ENCODE assay signal across 18 cellular contexts in the genomic region with DNA sequence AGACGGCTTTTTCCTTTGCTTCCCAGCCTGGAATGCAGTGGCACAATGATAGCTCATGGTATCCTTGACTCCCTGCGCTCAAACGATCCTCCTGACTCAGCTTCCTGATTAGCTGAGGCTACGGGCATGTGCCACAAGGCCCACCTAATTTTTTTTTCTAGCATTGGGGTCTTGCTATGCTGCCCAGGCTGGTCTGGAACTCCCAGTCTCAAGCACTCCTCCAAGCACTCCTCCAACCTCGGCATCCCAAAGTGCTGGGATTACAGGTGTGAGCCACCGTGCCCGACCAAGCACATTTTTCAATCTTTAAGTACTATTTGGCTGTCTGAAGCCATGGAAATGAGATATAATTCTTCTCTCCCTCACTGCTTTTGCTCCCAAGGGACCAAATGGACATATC. TPM values are rescaled to one million over a fixed set of nuclear protein-coding genes. Genes with fewer than 3 reads are reported as not detected.
DNase-seq lines count a peak whose midpoint lies in the region; ATAC-seq, FAIRE-seq and TF ChIP-seq lines count a peak whose summit lies in the region.
"Had no signal": no experiment of that assay in that cellular context is flagged by ENCODE, and none has a peak within 500 bp of the region (broad histone marks: within the 10 kb centered on the region; RNA-seq: fewer than 3 reads in every experiment).

No MANE protein-coding gene starts in this region.

- peaks cover 84% of the 10 kb centered on the region for H3K4me1 ChIP-seq in HepG2 (ENCODE audit: insufficient read depth, low read length)
- peaks cover 0 to 10% (median 3%) of the 10 kb centered on the region in 4 donors for H3K4me1 ChIP-seq in right lobe of liver
- H3K4me1 ChIP-seq in KMS-11 (ENCODE audit: low read depth, poor library complexity, severe bottlenecking): peaks cover 14% of the 10 kb centered on the region
- H3K4me1 ChIP-seq in K562 (replicated peaks in 1 of 2; ENCODE audit: control insufficient read depth in 2 of 2, insufficient read depth in 2 of 2, low read length in 2 of 2): peaks cover 13 to 15% of the 10 kb centered on the region in 2 experiments
- peaks cover 9 to 12% of the 10 kb centered on the region in 2 experiments for H3K4me1 ChIP-seq in trophoblast cell (ENCODE audit: control insufficient read depth in 1 of 2, insufficient read depth in 2 of 2, low read length in 2 of 2)

- H3K4me2 ChIP-seq in HepG2 (ENCODE audit: low read depth, low read length) (no peak overlapping the region), KMS-11 (peak overlapping the region; percentile 55; the same call in 1 of the 2 replicates), K562 (ENCODE audit: insufficient read depth, low read length) (no peak overlapping the region), trophoblast cell (ENCODE audit: low read length) (no peak overlapping the region)
- H3K4me2 ChIP-seq: GM23338 had no signal

- in situ Hi-C loops in HepG2 (cut with HindIII; ENCODE audit: extremely low pct_ligation_motif_present, low pct_unique_long_range_greater_than_20kb): loop anchor here (25.0 kb wide), 1 partner anchor 92 kb away; no protein-coding TSS in a partner anchor
- in situ Hi-C loops in K562 (cut with MboI): no loop called here

- no peak overlapping the region for H3K27ac ChIP-seq in HepG2 (ENCODE audit: extremely low read length, insufficient read depth, low read length)
- H3K27ac ChIP-seq in right lobe of liver: no peak overlapping the region
- no peak overlapping the region for H3K27ac ChIP-seq in KMS-11
- no peak overlapping the region for H3K27ac ChIP-seq in K562 (ENCODE audit: extremely low read depth, low read depth, low read length)
- H3K27ac ChIP-seq in trophoblast cell (ENCODE audit: low read depth, low read length): no peak overlapping the region
- H3K27ac ChIP-seq: BLaER1 had no signal

- H3K79me2 ChIP-seq in HepG2 (ENCODE audit: insufficient read depth, low read length) (no peaks in the 10 kb centered on the region), KMS-11 (ENCODE audit: insufficient read depth, low read depth) (no peaks in the 10 kb centered on the region), K562 (ENCODE audit: control insufficient read depth, insufficient read depth, low read length) (no peaks in the 10 kb centered on the region), trophoblast cell (ENCODE audit: control insufficient read depth, insufficient read depth, low read length, poor library complexity) (no peaks in the 10 kb centered on the region)

- H3K27me3 ChIP-seq in HepG2 (ENCODE audit: control insufficient read depth in 1 of 2, insufficient read depth in 2 of 2, low read length in 2 of 2) (no peaks in the 10 kb centered on the region), right lobe of liver (no peaks in the 10 kb centered on the region), KMS-11 (ENCODE audit: insufficient read depth, low read depth) (no peaks in the 10 kb centered on the region), K562 (ENCODE audit: control insufficient read depth in 2 of 2, insufficient read depth in 2 of 2, low read length in 2 of 2) (peaks cover 14 to 50% of the 10 kb centered on the region in 2 experiments; a peak in 4 of 5 replicates), trophoblast cell (ENCODE audit: insufficient read depth, low read length) (no peaks in the 10 kb centered on the region)
- H3K27me3 ChIP-seq: BLaER1 had no signal

- H4K20me1 ChIP-seq in HepG2 (ENCODE audit: insufficient read depth, low read length): no peaks in the 10 kb centered on the region
- H4K20me1 ChIP-seq in KMS-11 (ENCODE audit: insufficient read depth): no peaks in the 10 kb centered on the region
- no peaks in the 10 kb centered on the region for H4K20me1 ChIP-seq in K562 (replicated peaks; ENCODE audit: control insufficient read depth, insufficient read depth, low read length)
- H4K20me1 ChIP-seq: BLaER1 had no signal

- H3K4me3 Mint-ChIP-seq in T-cell: no peak overlapping the region

- H3K23ac ChIP-seq in trophoblast cell (ENCODE audit: low read length): no peak overlapping the region

- POLR2A ChIA-PET in HepG2 (lab: Yijun Ruan, JAX) (no interaction called here), K562 (lab: Yijun Ruan, JAX) (interaction anchor here (0.6 kb wide), 1 partner anchor 21 kb away, joined by 3 read pairs; no protein-coding TSS in a partner anchor), T-cell (lab: Charles Lee) (no interaction called here)

- no peak overlapping the region for H2BK12ac ChIP-seq in trophoblast cell (ENCODE audit: low read length)

- 82% methylated on average over 7 of the region's 7 CpGs for WGBS in HepG2 (ENCODE audit: low lambda C conversion rate)
- 76% methylated on average over 7 of the region's 7 CpGs for WGBS in right lobe of liver (ENCODE audit: insufficient coverage, low coverage, low lambda C conversion rate, missing lambda C conversion rate)
- 10% methylated on average over 7 of the region's 7 CpGs for WGBS in K562 (ENCODE audit: insufficient coverage, low coverage, missing lambda C conversion rate)
- no CpG with 5 or more reads among the region's 7 CpGs for WGBS in trophoblast cell (ENCODE audit: extremely low coverage, insufficient coverage, insufficient read length)

- no peak overlapping the region for H3K14ac ChIP-seq in trophoblast cell (ENCODE audit: low read length)

- TF ChIP-seq EP300 in HepG2 (IDR thresholded peaks at IDR 0.05; ENCODE audit: low read depth in 2 of 2, low read length in 2 of 2): no peak
- no peak for TF ChIP-seq EP300 in HepG2 (CRISPR knock-in tag; IDR thresholded peaks at IDR 0.05; ENCODE audit: borderline replicate concordance)
- no peak for TF ChIP-seq EP300 in K562 (IDR thresholded peaks at IDR 0.05; ENCODE audit: low read length)

- TF ChIP-seq RAD21 in HepG2 (CRISPR knock-in tag; IDR thresholded peaks at IDR 0.05): no peak
- no peak for TF ChIP-seq RAD21 in K562 (CRISPR knock-in tag; conservative IDR thresholded peaks at IDR 0.05 in 1 of 2, IDR thresholded peaks at IDR 0.05 in 1 of 2)

- no peak overlapping the region for H3K27ac Mint-ChIP-seq in T-cell
- H3K27ac Mint-ChIP-seq: GM23338 had no signal

- H3K18ac ChIP-seq in trophoblast cell (ENCODE audit: low read length): no peak overlapping the region

- intact Hi-C loops in HepG2 (cut with micrococcal nuclease; ENCODE audit: unreplicated experiment): no loop called here
- intact Hi-C loops in right lobe of liver (cut with DNase I): no loop called here
- intact Hi-C loops in K562 (cut with micrococcal nuclease): no loop called here

- H2AK5ac ChIP-seq in trophoblast cell (ENCODE audit: low read length): no peak overlapping the region

- no peak for ATAC-seq in HepG2
- no peak for ATAC-seq in right lobe of liver
- ATAC-seq in K562: no peak
- ATAC-seq in T-cell (replicated peaks in 1 of 4): no peak
- ATAC-seq: GM23338, HCT116 had no signal

- H3K4me3 ChIP-seq in HepG2 (replicated peaks in 1 of 3; ENCODE audit: insufficient read depth in 1 of 3, low read depth in 2 of 3, low read length in 3 of 3) (no peak overlapping the region), right lobe of liver (no peak overlapping the region), KMS-11 (IDR thresholded peaks at IDR 0.05; ENCODE audit: insufficient read depth, low read depth, low read length) (no peak overlapping the region), K562 (no peak overlapping the region), trophoblast cell (ENCODE audit: low read depth, low read length) (no peak overlapping the region)
- H3K4me3 ChIP-seq: BLaER1, GM23338 had no signal

- H3K9me3 ChIP-seq in HepG2 (ENCODE audit: low read length): no peaks in the 10 kb centered on the region
- H3K9me3 ChIP-seq in right lobe of liver: no peaks in the 10 kb centered on the region
- H3K9me3 ChIP-seq in K562 (replicated peaks; ENCODE audit: control insufficient read depth, insufficient read depth, low read depth, low read length): no peaks in the 10 kb centered on the region
- H3K9me3 ChIP-seq in trophoblast cell (ENCODE audit: insufficient read depth, low read depth, low read length): no peaks in the 10 kb centered on the region
- H3K9me3 ChIP-seq: BLaER1, Caco-2 had no signal

- no peak overlapping the region for H2BK5ac ChIP-seq in trophoblast cell (ENCODE audit: low read depth, low read length, poor library complexity)

- CTCF ChIA-PET in HepG2 (lab: Yijun Ruan, JAX; ENCODE audit: low intra/inter-chr PET ratio, low total read pairs) (no interaction called here), K562 (lab: Yijun Ruan, JAX; ENCODE audit: low intra/inter-chr PET ratio) (no interaction called here), T-cell (lab: Charles Lee) (interaction anchor here in 1 of 2 donors (0.8 to 1.0 kb wide), 2 partner anchors 31 to 890 kb away, joined by 3 read pairs; a partner anchor contains a TSS)

- H3K36me3 ChIP-seq in HepG2 (replicated peaks in 1 of 2; ENCODE audit: control insufficient read depth in 1 of 2, insufficient read depth in 2 of 2, low read length in 2 of 2) (no peaks in the 10 kb centered on the region), right lobe of liver (no peaks in the 10 kb centered on the region), KMS-11 (ENCODE audit: insufficient read depth) (no peaks in the 10 kb centered on the region), K562 (ENCODE audit: control insufficient read depth, insufficient read depth, low read length) (no peaks in the 10 kb centered on the region), trophoblast cell (ENCODE audit: control insufficient read depth in 1 of 2, insufficient read depth in 2 of 2, low read length in 2 of 2) (no peaks in the 10 kb centered on the region)
- H3K36me3 ChIP-seq: BLaER1 had no signal

- DNase-seq in HepG2 (ENCODE audit: low spot score) (no peak), right lobe of liver (no peak), K562 (ENCODE audit: extremely low read depth in 1 of 4, low spot score in 3 of 4) (no peak), trophoblast cell (peak; percentile 7 to 49), activated T-cell treated with anti-CD3 and anti-CD28 coated beads for 4 hours (no peak), T-cell (no peak)
- no peak for DNase-seq in stimulated activated CD4-positive, alpha-beta T cell treated with anti-CD3 and anti-CD28 coated beads, Interleukin-4, amount 100 ng/mL, for 24 hours
- DNase-seq: 8988T, Caco-2, H7 had no signal

- no peaks in the 10 kb centered on the region for H3K9me1 ChIP-seq in K562 (ENCODE audit: control insufficient read depth, insufficient read depth, low read length)

- H3K79me1 ChIP-seq in trophoblast cell (ENCODE audit: low read length): peaks cover 6% of the 10 kb centered on the region

- H2AFZ ChIP-seq in HepG2 (ENCODE audit: low read length): no peak overlapping the region
- peak overlapping the region; percentile 46; the same call in 1 of the 2 replicates for H2AFZ ChIP-seq in KMS-11 (ENCODE audit: low read depth)
- no peak overlapping the region for H2AFZ ChIP-seq in K562 (ENCODE audit: low read depth, low read length)
- H2AFZ ChIP-seq in trophoblast cell (ENCODE audit: insufficient read depth, low read length, poor library complexity): no peak overlapping the region

- BruUV-seq in HepG2 (replicated peaks; lab: Mats Ljungman, UMichigan) (no TSS peak), K562 (replicated peaks; lab: Mats Ljungman, UMichigan) (no TSS peak)

- no peaks in the 10 kb centered on the region for H3K36me3 Mint-ChIP-seq in T-cell

- no peak overlapping the region for H2BK120ac ChIP-seq in trophoblast cell (ENCODE audit: insufficient read depth, low read length, poor library complexity)

- FAIRE-seq in HepG2 (lab: Jason Lieb, UNC) (no peak), K562 (lab: Jason Lieb, UNC) (no peak)
- FAIRE-seq: D721Med, G401.6, GM12891 had no signal

- no peaks in the 10 kb centered on the region for H3K27me3 Mint-ChIP-seq in T-cell

- peaks cover 14 to 21% (median 17%) of the 10 kb centered on the region in 3 donors for H3K4me1 Mint-ChIP-seq in T-cell

- TF ChIP-seq CTCF in HepG2 (CRISPR knock-in tag; IDR thresholded peaks at IDR 0.05) (no peak), right lobe of liver (IDR thresholded peaks at IDR 0.05) (no peak), KMS-11 (conservative IDR thresholded peaks at IDR 0.05; ENCODE audit: low read depth, low read length) (no peak), K562 (IDR thresholded peaks at IDR 0.05 in 2 of 3, conservative IDR thresholded peaks at IDR 0.05 in 1 of 3; ENCODE audit: insufficient read depth in 2 of 3, low read depth in 1 of 3, low read length in 3 of 3) (no peak)

- H3K9me3 Mint-ChIP-seq in T-cell: no peaks in the 10 kb centered on the region
- H3K9me3 Mint-ChIP-seq: GM23338 had no signal

- no peak overlapping the region for H4K91ac ChIP-seq in trophoblast cell (ENCODE audit: low read depth, low read length)

- no peak overlapping the region for H4K8ac ChIP-seq in trophoblast cell (ENCODE audit: low read depth, low read length)

- H3K9ac ChIP-seq in HepG2 (ENCODE audit: insufficient read depth, low read depth, low read length): no peak overlapping the region
- H3K9ac ChIP-seq in KMS-11: no peak overlapping the region
- no peak overlapping the region for H3K9ac ChIP-seq in K562 (ENCODE audit: insufficient read depth in 1 of 2, low read depth in 2 of 2, low read length in 2 of 2)
- no peak overlapping the region for H3K9ac ChIP-seq in trophoblast cell (ENCODE audit: low read length)
- H3K9ac ChIP-seq: BLaER1 had no signal

- no peak overlapping the region for H3K4ac ChIP-seq in trophoblast cell (ENCODE audit: low read depth, low read length)

- H4K12ac ChIP-seq in trophoblast cell (ENCODE audit: low read depth, low read length): no peak overlapping the region

- TF ChIP-seq POLR2A in HepG2 (IDR thresholded peaks at IDR 0.05; ENCODE audit: insufficient read depth in 1 of 2, low read depth in 2 of 2, low read length in 2 of 2): no peak
- no peak for TF ChIP-seq POLR2A in right lobe of liver (IDR thresholded peaks at IDR 0.05)
- no peak for TF ChIP-seq POLR2A in K562 (conservative IDR thresholded peaks at IDR 0.05)

RNA-seq across cellular contexts. Expression of a gene that starts 58.7 kb away (rescaled TPM):
- total RNA-seq in HepG2 (2016; rRNA removed; fragmentation: Illumina TruSeq; extraction: Trizol) (0.55 and 0.90 TPM in 2 replicates), right lobe of liver (1 to 10 TPM in 3 of 6 experiments, under 1 TPM in 3; 0.09 to 7.2 (median 1.1) TPM), K562 (2014; rRNA removed) (not detected in 2 replicates), K562 (2014; rRNA removed; fragmentation: Illumina TruSeq; extraction: Trizol) (not detected in 2 replicates), K562 (2015; rRNA removed; fragmentation: Illumina TruSeq; extraction: Trizol) (not detected in 2 replicates), K562 (2021) (not detected in 2 replicates), T-cell (not detected)
- 0.30 TPM in 1 of 2 replicates, not detected in the other for total RNA-seq in HepG2 (2016; cell fraction: cytosol; rRNA removed; fragmentation: Illumina TruSeq; extraction: Trizol; ENCODE audit: low read depth)
- 0.48 and 0.80 TPM in 2 replicates for total RNA-seq in HepG2 (2016; cell fraction: insoluble cytoplasmic fraction; rRNA removed; fragmentation: Illumina TruSeq; extraction: Trizol)
- 0.56 and 0.72 TPM in 2 replicates for total RNA-seq in HepG2 (2016; cell fraction: membrane; rRNA removed; fragmentation: Illumina TruSeq; extraction: Trizol)
- 0.47 and 1.2 TPM in 2 replicates for total RNA-seq in HepG2 (2016; cell fraction: nucleus; rRNA removed; fragmentation: Illumina TruSeq; extraction: Trizol)
- polyA plus RNA-seq in HepG2 (2011; rRNA removed) (3.7 and 4.1 TPM in 2 replicates), K562 (2011; rRNA removed) (not detected in 2 replicates), K562 (2014; fragmentation: Illumina TruSeq; extraction: Trizol) (not detected in 2 replicates), K562 (2014; fragmentation: Nextera tagmentation; extraction: Ambion mirVana) (not detected), K562 (2014; rRNA removed) (not detected in 2 replicates)
- 3.6 and 5.0 TPM in 2 replicates for polyA plus RNA-seq in HepG2 (2011; cell fraction: cytosol; rRNA removed)
- 2.5 and 2.7 TPM in 2 replicates for polyA plus RNA-seq in HepG2 (2011; cell fraction: nucleus; rRNA removed)
- polyA plus RNA-seq in HepG2 (2012): 0.70 and 0.85 TPM in 2 replicates
- polyA plus RNA-seq in HepG2 (2016; cell fraction: cytosol; fragmentation: Illumina TruSeq; extraction: Trizol; ENCODE audit: low read depth): 0.03 TPM in 1 of 2 replicates, not detected in the other
- polyA plus RNA-seq in HepG2 (2016; cell fraction: insoluble cytoplasmic fraction; fragmentation: Illumina TruSeq; extraction: Trizol; ENCODE audit: low read depth): 0.56 and 0.79 TPM in 2 replicates
- polyA plus RNA-seq in HepG2 (2016; cell fraction: membrane; fragmentation: Illumina TruSeq; extraction: Trizol; ENCODE audit: low read depth): 0.13 and 0.14 TPM in 2 replicates
- 0.14 and 0.36 TPM in 2 replicates for polyA plus RNA-seq in HepG2 (2016; cell fraction: nucleus; fragmentation: Illumina TruSeq; extraction: Trizol; ENCODE audit: insufficient read depth, low read depth)
- polyA minus RNA-seq in HepG2 (2011; rRNA and poly(A)+ RNA removed; ENCODE audit: low replicate concordance): 2.3 and 10.6 TPM in 2 replicates
- polyA minus RNA-seq in HepG2 (2011; cell fraction: cytosol; rRNA and poly(A)+ RNA removed): 3.8 and 5.4 TPM in 2 replicates
- 9.1 and 14.8 TPM in 2 replicates for polyA minus RNA-seq in HepG2 (2011; cell fraction: nucleus; rRNA and poly(A)+ RNA removed)
- not detected in 2 replicates for total RNA-seq in K562 (2011; cell fraction: chromatin; rRNA removed; ENCODE audit: low replicate concordance)
- not detected in 2 replicates for total RNA-seq in K562 (2011; cell fraction: nucleolus; rRNA removed)
- not detected in 2 replicates for total RNA-seq in K562 (2011; cell fraction: nucleoplasm; rRNA removed)
- polyA plus RNA-seq in K562 (2011; cell fraction: cytosol; rRNA removed): not detected in 2 replicates
- not detected in 2 replicates for polyA plus RNA-seq in K562 (2011; cell fraction: nucleus; rRNA removed)
- polyA plus RNA-seq in K562 (2012): 0.12 TPM in 1 of 2 replicates, not detected in the other
- polyA minus RNA-seq in K562 (2011; rRNA and poly(A)+ RNA removed): not detected in 2 replicates
- not detected in 2 replicates for polyA minus RNA-seq in K562 (2011; cell fraction: cytosol; rRNA and poly(A)+ RNA removed)
- not detected in 2 replicates for polyA minus RNA-seq in K562 (2011; cell fraction: nucleus; rRNA and poly(A)+ RNA removed)
- 0.55 and 0.68 TPM in 2 replicates for polyA plus RNA-seq in trophoblast cell (2013)
- total RNA-seq: GM23338 had no signal
- polyA plus RNA-seq: AG04450, GM23338 had no signal

Comparison
In these comparisons a context has a peak if more than half of its experiments do, and no peak if none do; other contexts are left out.
1. DNase-seq: peak in trophoblast cell (2 of 2); none in HepG2 (single experiment), right lobe of liver (0 of 3), K562 (0 of 4), activated T-cell treated with anti-CD3 and anti-CD28 coated beads for 4 hours (single experiment), T-cell (0 of 34) and stimulated activated CD4-positive, alpha-beta T cell treated with anti-CD3 and anti-CD28 coated beads, Interleukin-4, amount 100 ng/mL, for 24 hours (single experiment).